ENCODE assay signal across 13 cellular contexts in the genomic region with DNA sequence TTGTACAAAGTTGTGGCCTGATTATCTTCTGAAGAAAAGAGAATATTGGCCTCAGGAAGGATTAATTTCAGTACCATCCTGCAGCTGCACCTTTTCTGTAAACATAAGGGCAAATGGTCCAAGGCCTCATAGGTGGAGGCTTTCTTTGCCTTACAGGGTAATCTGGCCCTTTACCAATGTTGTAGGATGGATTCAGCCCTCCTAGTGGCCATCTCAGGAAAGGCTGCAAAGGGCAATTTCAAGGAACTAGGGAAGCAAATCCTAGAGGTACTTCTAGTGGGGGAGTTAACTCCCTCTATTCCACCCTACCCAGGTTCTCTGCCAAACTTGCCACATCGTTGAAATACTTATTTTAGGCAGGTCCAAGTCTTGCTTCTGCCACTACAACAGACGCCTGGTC. TPM values are rescaled to one million over a fixed set of nuclear protein-coding genes. Genes with fewer than 3 reads are reported as not detected.
DNase-seq lines count a peak whose midpoint lies in the region; ATAC-seq, FAIRE-seq and TF ChIP-seq lines count a peak whose summit lies in the region.
"Had no signal": no experiment of that assay in that cellular context is flagged by ENCODE, and none has a peak within 500 bp of the region (broad histone marks: within the 10 kb centered on the region; RNA-seq: fewer than 3 reads in every experiment).

No MANE protein-coding gene starts in this region.

- no peaks in the 10 kb centered on the region for H3K36me3 ChIP-seq in Loucy (ENCODE audit: insufficient read depth, low read length)
- no peaks in the 10 kb centered on the region for H3K36me3 ChIP-seq in endothelial cell of umbilical vein (ENCODE audit: control insufficient read depth in 2 of 2, extremely low read depth in 1 of 2, insufficient read depth in 2 of 2, low read length in 2 of 2)
- H3K36me3 ChIP-seq: heart right ventricle, thoracic aorta had no signal

- no peak overlapping the region for H3K4me2 ChIP-seq in Loucy (ENCODE audit: low read depth, low read length, poor library complexity, severe bottlenecking)
- H3K4me2 ChIP-seq in endothelial cell of umbilical vein (ENCODE audit: insufficient read depth, low read length): no peak overlapping the region

- H3K4me1 ChIP-seq in Loucy (ENCODE audit: insufficient read depth, low read length, poor library complexity, severe bottlenecking): no peaks in the 10 kb centered on the region
- no peaks in the 10 kb centered on the region for H3K4me1 ChIP-seq in endothelial cell of umbilical vein (ENCODE audit: control insufficient read depth, extremely low read depth, insufficient read depth, low read length)
- H3K4me1 ChIP-seq: heart right ventricle had no signal

- H3K4me3 ChIP-seq in Loucy (ENCODE audit: low read length, poor library complexity, severe bottlenecking) (no peak overlapping the region), endothelial cell of umbilical vein (replicated peaks in 1 of 3; ENCODE audit: insufficient read depth in 1 of 3, low read depth in 1 of 3, low read length in 3 of 3) (no peak overlapping the region), retinal pigment epithelial cell (ENCODE audit: low read length) (no peak overlapping the region)
- H3K4me3 ChIP-seq: heart right ventricle, thoracic aorta had no signal

- FAIRE-seq in endothelial cell of umbilical vein (lab: Jason Lieb, UNC): no peak
- FAIRE-seq: A204.1 had no signal

- H3K4me1 Mint-ChIP-seq in activated CD4-positive, alpha-beta T cell treated with anti-CD3 and anti-CD28 coated beads, Interleukin-2, amount 10 ng/mL, durations not matched to agents 24 days and 14 days: no peaks in the 10 kb centered on the region
- H3K4me1 Mint-ChIP-seq: natural killer cell had no signal

- no peak overlapping the region for H3K9ac ChIP-seq in Loucy (ENCODE audit: low read depth, low read length, poor library complexity, severe bottlenecking)
- no peak overlapping the region for H3K9ac ChIP-seq in endothelial cell of umbilical vein (replicated peaks; ENCODE audit: extremely low read depth, insufficient read depth, low read length)

- peak; percentile 42 for TF ChIP-seq CTCF in Loucy (conservative IDR thresholded peaks at IDR 0.05; ENCODE audit: low read length)
- TF ChIP-seq CTCF in endothelial cell of umbilical vein (IDR thresholded peaks at IDR 0.05; ENCODE audit: extremely low read depth in 1 of 2, insufficient read depth in 1 of 2, low read depth in 1 of 2, low read length in 2 of 2): peak; percentile 7 to 43
- TF ChIP-seq CTCF in retinal pigment epithelial cell (conservative IDR thresholded peaks at IDR 0.05; ENCODE audit: low read depth, low read length): peak; percentile 42

- BruUV-seq in endothelial cell of umbilical vein (replicated peaks; lab: Mats Ljungman, UMichigan): no TSS peak

- no peaks in the 10 kb centered on the region for H3F3A ChIP-seq in Loucy (ENCODE audit: low read depth)

- H3K79me2 ChIP-seq in Loucy (ENCODE audit: insufficient read depth, low read length): no peaks in the 10 kb centered on the region
- H3K79me2 ChIP-seq in endothelial cell of umbilical vein (ENCODE audit: control insufficient read depth, insufficient read depth, low read length): no peaks in the 10 kb centered on the region

- no peaks in the 10 kb centered on the region for H3K27me3 Mint-ChIP-seq in activated CD4-positive, alpha-beta T cell treated with anti-CD3 and anti-CD28 coated beads, Interleukin-2, amount 10 ng/mL, durations not matched to agents 24 days and 14 days

- H3K27ac Mint-ChIP-seq in activated CD4-positive, alpha-beta T cell treated with anti-CD3 and anti-CD28 coated beads, Interleukin-2, amount 10 ng/mL, durations not matched to agents 24 days and 14 days: no peak overlapping the region
- H3K27ac Mint-ChIP-seq: natural killer cell had no signal

- POLR2A ChIA-PET in endothelial cell of umbilical vein (lab: Charles Lee): no interaction called here

- TF ChIP-seq POLR2A in endothelial cell of umbilical vein (IDR thresholded peaks at IDR 0.05; ENCODE audit: low read depth, low read length): no peak

- H4K20me1 ChIP-seq in Loucy (ENCODE audit: insufficient read depth, low read length, poor library complexity, severe bottlenecking) (no peaks in the 10 kb centered on the region), endothelial cell of umbilical vein (replicated peaks; ENCODE audit: control insufficient read depth, extremely low read depth, insufficient read depth, low read length) (no peaks in the 10 kb centered on the region)

- no peaks in the 10 kb centered on the region for H3K36me3 Mint-ChIP-seq in activated CD4-positive, alpha-beta T cell treated with anti-CD3 and anti-CD28 coated beads, Interleukin-2, amount 10 ng/mL, durations not matched to agents 24 days and 14 days (ENCODE audit: low read depth)
- H3K36me3 Mint-ChIP-seq: natural killer cell had no signal

- H3K9me1 ChIP-seq in endothelial cell of umbilical vein (replicated peaks; ENCODE audit: control insufficient read depth, extremely low read depth, insufficient read depth, low read length): no peaks in the 10 kb centered on the region

- intact Hi-C loops in endothelial cell of umbilical vein (cut with micrococcal nuclease): no loop called here
- intact Hi-C loops in activated CD4-positive, alpha-beta T cell treated with anti-CD3 and anti-CD28 coated beads, Interleukin-2, amount 10 ng/mL, durations not matched to agents 24 days and 14 days (cut with micrococcal nuclease): no loop called here

- no peaks in the 10 kb centered on the region for H3K9me2 ChIP-seq in Loucy (replicated peaks; ENCODE audit: low read depth, low read length)

- H3K27me3 ChIP-seq in Loucy (ENCODE audit: insufficient read depth, low read length, poor library complexity, severe bottlenecking) (no peaks in the 10 kb centered on the region), endothelial cell of umbilical vein (ENCODE audit: control insufficient read depth in 2 of 2, insufficient read depth in 2 of 2, low read length in 2 of 2) (no peaks in the 10 kb centered on the region)
- H3K27me3 ChIP-seq: heart right ventricle had no signal

- H2AFZ ChIP-seq in Loucy (ENCODE audit: low read length): no peak overlapping the region
- no peak overlapping the region for H2AFZ ChIP-seq in endothelial cell of umbilical vein (ENCODE audit: low read depth, low read length)

- H3K9me3 ChIP-seq in Loucy (ENCODE audit: insufficient read depth, low read depth, low read length) (no peaks in the 10 kb centered on the region), endothelial cell of umbilical vein (replicated peaks; ENCODE audit: control insufficient read depth, insufficient read depth, low read length) (no peaks in the 10 kb centered on the region)
- H3K9me3 ChIP-seq: heart right ventricle, thoracic aorta had no signal

- DNase-seq in DMS 273 (lab: John Stamatoyannopoulos, UW; ENCODE audit: unreplicated experiment) (peak; percentile 14), DMS 273 treated with DMSO at 0.1 percent for 48 hours (lab: John Stamatoyannopoulos, UW) (no peak), endothelial cell of umbilical vein (ENCODE audit: low read depth, low spot score) (peak; percentile 6), retinal pigment epithelial cell (ENCODE audit: low read depth) (no peak)
- DNase-seq in activated CD4-positive, alpha-beta T cell treated with anti-CD3 and anti-CD28 coated beads, Interleukin-2, amount 10 ng/mL, durations not matched to agents 24 days and 14 days: no peak
- no peak for DNase-seq in activated T-cell treated with anti-CD3 and anti-CD28 coated beads, Interleukin-2, amount 50 U/mL, for 48 hours
- DNase-seq: heart right ventricle, natural killer cell had no signal

- H3K9me3 Mint-ChIP-seq in activated CD4-positive, alpha-beta T cell treated with anti-CD3 and anti-CD28 coated beads, Interleukin-2, amount 10 ng/mL, durations not matched to agents 24 days and 14 days: no peaks in the 10 kb centered on the region

- H3K4me3 Mint-ChIP-seq in activated CD4-positive, alpha-beta T cell treated with anti-CD3 and anti-CD28 coated beads, Interleukin-2, amount 10 ng/mL, durations not matched to agents 24 days and 14 days: no peak overlapping the region
- H3K4me3 Mint-ChIP-seq: natural killer cell had no signal

- dilution Hi-C loops in endothelial cell of umbilical vein (cut with MboI; ENCODE audit: extremely low pct_ligation_motif_present, low sequenced_read_pairs): no loop called here

- no peak for ATAC-seq in GM19035 (IDR thresholded peaks at IDR 0.05; ENCODE audit: unreplicated experiment)
- ATAC-seq: heart right ventricle, natural killer cell had no signal

- no peak overlapping the region for H3K27ac ChIP-seq in endothelial cell of umbilical vein (ENCODE audit: insufficient read depth, low read depth, low read length)
- H3K27ac ChIP-seq: heart right ventricle, thoracic aorta had no signal

- CTCF ChIA-PET in endothelial cell of umbilical vein (lab: Charles Lee): interaction anchor here (1.2 to 1.9 kb wide), 2 partner anchors 11 to 96 kb away, joined by 3 to 6 read pairs; no protein-coding TSS in a partner anchor

TF ChIP-seq in endothelial cell of umbilical vein, 7 proteins besides CTCF, POLR2A, EP300 and RAD21:
- TF ChIP-seq MYC (IDR thresholded peaks at IDR 0.05; ENCODE audit: low read depth, low read length) (no peak), GATA2 (IDR thresholded peaks at IDR 0.05; ENCODE audit: insufficient read depth, insufficient read length, low read depth, low read length) (no peak), POLR2AphosphoS5 (IDR thresholded peaks at IDR 0.05; ENCODE audit: insufficient read depth, low read depth, low read length) (no peak), EZH2 (IDR thresholded peaks at IDR 0.05; ENCODE audit: borderline replicate concordance, low read depth, low read length, severe bottlenecking) (no peak), FOS (IDR thresholded peaks at IDR 0.05; ENCODE audit: borderline replicate concordance, insufficient read depth, low read length) (no peak), JUN (IDR thresholded peaks at IDR 0.05; ENCODE audit: borderline replicate concordance, insufficient read depth, insufficient read length, low read depth) (no peak)
- TF ChIP-seq, protein P1, sequence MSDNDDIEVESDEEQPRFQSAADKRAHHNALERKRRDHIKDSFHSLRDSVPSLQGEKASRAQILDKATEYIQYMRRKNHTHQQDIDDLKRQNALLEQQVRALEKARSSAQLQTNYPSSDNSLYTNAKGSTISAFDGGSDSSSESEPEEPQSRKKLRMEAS (IDR thresholded peaks at IDR 0.05; ENCODE audit: insufficient read depth, insufficient read length): no peak

RNA-seq across cellular contexts. Expression of a gene that starts 57.6 kb away (rescaled TPM):
- not detected in 2 replicates for total RNA-seq in endothelial cell of umbilical vein
- not detected in 2 replicates for polyA plus RNA-seq in endothelial cell of umbilical vein
- polyA plus RNA-seq in endothelial cell of umbilical vein (2011; cell fraction: cytosol; rRNA removed): not detected in 2 replicates
- polyA plus RNA-seq in endothelial cell of umbilical vein (2011; cell fraction: nucleus; rRNA removed): not detected in 2 replicates
- not detected in 2 replicates for polyA plus RNA-seq in endothelial cell of umbilical vein (2012)
- not detected in 2 replicates for polyA minus RNA-seq in endothelial cell of umbilical vein
- polyA minus RNA-seq in endothelial cell of umbilical vein (2011; cell fraction: cytosol; rRNA and poly(A)+ RNA removed): not detected
- not detected in 2 replicates for polyA minus RNA-seq in endothelial cell of umbilical vein (2011; cell fraction: nucleus; rRNA and poly(A)+ RNA removed)
- not detected in 2 replicates for total RNA-seq in activated CD4-positive, alpha-beta T cell treated with anti-CD3 and anti-CD28 coated beads, Interleukin-2, amount 10 ng/mL, durations not matched to agents 24 days and 14 days
- total RNA-seq: heart right ventricle; natural killer cell; T-helper 2 cell treated with Interferon-gamma antibody and Interleukin-4, amounts not matched to agents 100 ng/mL and 5 ng/mL, for 36 hours; thoracic aorta had no signal
- polyA plus RNA-seq: heart right ventricle had no signal

Comparison
In these comparisons a context has a peak if more than half of its experiments do, and no peak if none do; other contexts are left out.
1. DNase-seq: peak in DMS 273 (single experiment) and endothelial cell of umbilical vein (single experiment); none in DMS 273 treated with DMSO at 0.1 percent for 48 hours (single experiment), retinal pigment epithelial cell (single experiment), activated CD4-positive, alpha-beta T cell treated with anti-CD3 and anti-CD28 coated beads, Interleukin-2, amount 10 ng/mL, durations not matched to agents 24 days and 14 days (single experiment) and activated T-cell treated with anti-CD3 and anti-CD28 coated beads, Interleukin-2, amount 50 U/mL, for 48 hours (0 of 2).
2. Peak in every context shown above with its lines, with median percentiles within 50 percentile points of each other: CTCF ChIP-seq.